1 cellular context compared by ENCODE assay signal in the genomic region with DNA sequence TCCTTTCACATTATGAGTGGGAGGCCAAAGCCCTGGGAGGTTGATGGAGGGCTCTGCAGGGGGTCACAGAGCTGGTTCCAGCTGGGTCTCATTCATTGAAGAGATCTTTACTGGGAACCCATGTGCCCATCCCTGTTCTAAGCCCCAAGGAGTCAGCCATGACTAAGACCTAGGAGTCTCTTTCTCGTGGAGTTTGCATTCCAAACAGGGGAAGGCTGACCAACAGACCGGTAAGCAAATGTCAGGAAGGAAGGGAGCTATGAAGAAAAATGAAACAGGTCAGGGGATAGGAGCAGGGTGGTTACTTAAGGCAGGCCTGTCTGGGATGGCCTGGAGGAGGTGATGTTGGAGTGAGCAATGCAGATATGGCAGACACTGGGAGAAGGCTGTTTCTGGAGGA.
TF ChIP-seq lines count a peak whose summit lies in the region.

No MANE protein-coding gene starts in this region.

TF ChIP-seq in SK-N-SH treated with all-trans-retinoic acid at 6 μM for 48 hours, 23 proteins besides CTCF, POLR2A, EP300 and RAD21 (continued from another document):
- TF ChIP-seq, protein P1, sequence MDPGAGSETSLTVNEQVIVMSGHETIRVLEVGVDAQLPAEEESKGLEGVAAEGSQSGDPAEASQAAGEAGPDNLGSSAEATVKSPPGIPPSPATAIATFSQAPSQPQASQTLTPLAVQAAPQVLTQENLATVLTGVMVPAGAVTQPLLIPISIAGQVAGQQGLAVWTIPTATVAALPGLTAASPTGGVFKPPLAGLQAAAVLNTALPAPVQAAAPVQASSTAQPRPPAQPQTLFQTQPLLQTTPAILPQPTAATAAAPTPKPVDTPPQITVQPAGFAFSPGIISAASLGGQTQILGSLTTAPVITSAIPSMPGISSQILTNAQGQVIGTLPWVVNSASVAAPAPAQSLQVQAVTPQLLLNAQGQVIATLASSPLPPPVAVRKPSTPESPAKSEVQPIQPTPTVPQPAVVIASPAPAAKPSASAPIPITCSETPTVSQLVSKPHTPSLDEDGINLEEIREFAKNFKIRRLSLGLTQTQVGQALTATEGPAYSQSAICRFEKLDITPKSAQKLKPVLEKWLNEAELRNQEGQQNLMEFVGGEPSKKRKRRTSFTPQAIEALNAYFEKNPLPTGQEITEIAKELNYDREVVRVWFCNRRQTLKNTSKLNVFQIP (CRISPR knock-in tag; IDR thresholded peaks at IDR 0.05; ENCODE audit: borderline replicate concordance, low read depth): no peak
- TF ChIP-seq ZC3H10 (CRISPR knock-in tag; IDR thresholded peaks at IDR 0.05): no peak
